Comparison of ENCODE assay signal across 4 cellular contexts in the genomic region with DNA sequence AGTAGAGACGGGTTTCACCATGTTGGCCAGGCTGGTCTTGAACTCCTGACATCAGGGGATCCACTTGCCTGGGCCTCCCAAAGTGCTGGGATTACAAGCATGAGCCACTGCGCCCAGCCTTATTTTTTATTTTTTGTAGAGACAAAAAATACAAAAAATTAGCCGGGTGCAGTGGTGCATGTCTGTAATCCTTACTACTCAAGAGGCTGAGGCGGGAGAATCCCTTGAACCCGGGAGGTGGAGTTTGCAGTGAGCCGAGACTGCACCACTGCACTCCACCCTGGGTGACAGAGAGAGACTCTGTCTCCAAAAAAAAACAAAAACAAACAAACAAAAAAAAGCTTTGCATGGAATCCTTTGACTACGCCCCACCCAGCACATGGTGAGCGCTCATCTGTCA. TPM values are rescaled to one million over a fixed set of nuclear protein-coding genes. Genes with fewer than 3 reads are reported as not detected.
"Had no signal": no experiment of that assay in that cellular context is flagged by ENCODE, and none has a peak within 500 bp of the region (broad histone marks: within the 10 kb centered on the region; RNA-seq: fewer than 3 reads in every experiment).

No MANE protein-coding gene starts in this region.

RNA-seq across cellular contexts. Expression of a gene that starts 49.2 kb away (rescaled TPM):
- total RNA-seq: LHCN-M2, M059J, MCF 10A, NCI-H460 had no signal
